26 cellular contexts compared by ENCODE assay signal in genomic region chr17:4326112-4326511, GRCh38.
"Had no signal": no experiment of that assay in that cellular context is flagged by ENCODE, and none has a peak within 500 bp of the region (broad histone marks: within the 10 kb centered on the region; RNA-seq: fewer than 3 reads in every experiment).

No MANE protein-coding gene starts in this region.

- H3K4me3 Mint-ChIP-seq: endodermal cell, immature natural killer cell, nephron had no signal

- H3K27ac Mint-ChIP-seq: endodermal cell, immature natural killer cell, nephron had no signal

- H3K4me3 ChIP-seq: coronary artery, gastroesophageal sphincter, left ventricle myocardium inferior, lung, prostate gland, right lobe of liver, spleen, suprapubic skin, thyroid gland, upper lobe of right lung, vagina had no signal

- H3K4me1 ChIP-seq: parathyroid adenoma, prostate gland, thyroid gland, upper lobe of right lung had no signal

- H3K27ac ChIP-seq: coronary artery, gastroesophageal sphincter, left ventricle myocardium inferior, parathyroid adenoma, prostate gland, right lobe of liver, spleen, thyroid gland, upper lobe of right lung, vagina had no signal

- H3K9me3 ChIP-seq: gastroesophageal sphincter, prostate gland, right lobe of liver, suprapubic skin, thyroid gland, upper lobe of right lung, vagina had no signal

- H3K27me3 Mint-ChIP-seq: naive B cell had no signal

- H3K27me3 ChIP-seq: gastroesophageal sphincter, right lobe of liver, spleen, suprapubic skin, thyroid gland, upper lobe of right lung, vagina had no signal

- H3K36me3 ChIP-seq: gastroesophageal sphincter, prostate gland, right lobe of liver, suprapubic skin, thyroid gland, upper lobe of right lung, vagina had no signal

- DNase-seq: effector CD4-positive, alpha-beta T cell; endodermal cell; glutamatergic neuron; immature natural killer cell; kidney; left cardiac atrium; left ventricle myocardium inferior; mesendoderm; naive B cell; occipital lobe; retina; right lobe of liver; spleen; stimulated activated CD4-positive, alpha-beta T cell treated with anti-CD3 and anti-CD28 coated beads, Interleukin-15, amount 100 ng/mL, for 24 hours; stimulated activated CD4-positive, alpha-beta T cell treated with anti-CD3 and anti-CD28 coated beads, Interleukin-1b, Interleukin-23, amount 100 ng/mL, for 48 hours; stimulated activated naive CD8-positive, alpha-beta T cell treated with anti-CD3 and anti-CD28 coated beads, Interleukin-15, Interleukin-2, amounts not matched to agents 100 U/mL and 50 U/mL, for 24 hours; thyroid gland; upper lobe of right lung had no signal

- ATAC-seq: gastroesophageal sphincter; left cardiac atrium; right lobe of liver; stimulated activated naive CD8-positive, alpha-beta T cell treated with anti-CD3 and anti-CD28 coated beads, Interleukin-15, Interleukin-2, amounts not matched to agents 100 U/mL and 50 U/mL, for 24 hours; upper lobe of right lung had no signal
